22 cellular contexts compared by ENCODE assay signal in the genomic region with DNA sequence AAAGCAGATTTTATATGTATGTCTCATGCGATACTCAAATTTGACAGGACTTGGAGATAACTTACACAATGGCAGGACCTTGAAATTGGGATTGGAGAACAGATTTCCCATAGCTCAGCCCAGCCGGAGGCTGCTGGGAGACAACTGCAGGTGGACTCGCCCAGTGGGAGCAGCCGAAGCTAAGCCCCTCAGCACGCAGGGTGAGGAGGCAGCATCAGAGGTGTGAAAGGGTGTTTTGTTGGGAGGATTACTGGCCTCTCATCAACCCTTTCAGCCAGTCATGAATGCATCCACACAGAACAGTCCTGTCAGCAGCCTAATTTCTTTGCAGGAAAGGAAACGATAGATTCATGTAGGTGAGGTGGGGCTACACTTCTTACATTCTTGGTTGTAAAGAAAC.
"Had no signal": no experiment of that assay in that cellular context is flagged by ENCODE, and none has a peak within 500 bp of the region (broad histone marks: within the 10 kb centered on the region; RNA-seq: fewer than 3 reads in every experiment).

No MANE protein-coding gene starts in this region.

- H3K27ac ChIP-seq: colonic mucosa, gastrocnemius medialis, neutrophil, spleen, testis, tibial nerve had no signal

- H3K27ac Mint-ChIP-seq: naive B cell; nephron; stimulated activated naive B cell treated with anti-CD40 and anti-IgM and Interleukin-4, amounts not matched to agents 10 μg/mL and 1 μg/mL and 100 μg/mL, for 72 hours; stimulated activated naive CD8-positive, alpha-beta T cell treated with anti-CD3 and anti-CD28 coated beads, Interleukin-15, amount 100 ng/mL, for 72 hours had no signal

- H3K27me3 ChIP-seq: colonic mucosa, gastrocnemius medialis, neutrophil, testis, tibial nerve had no signal

- H3K4me1 Mint-ChIP-seq: naive B cell; stimulated activated naive B cell treated with anti-CD40 and anti-IgM and Interleukin-4, amounts not matched to agents 10 μg/mL and 1 μg/mL and 100 μg/mL, for 72 hours; stimulated activated naive CD8-positive, alpha-beta T cell treated with anti-CD3 and anti-CD28 coated beads, Interleukin-15, amount 100 ng/mL, for 72 hours had no signal

- H3K4me3 ChIP-seq: colonic mucosa, gastrocnemius medialis, lung, spleen, testis, tibial nerve had no signal

- H3K9me3 ChIP-seq: colonic mucosa, gastrocnemius medialis, neutrophil, spleen, testis, tibial nerve had no signal

- H3K36me3 ChIP-seq: colonic mucosa, gastrocnemius medialis, neutrophil, spleen, tibial nerve had no signal

- H3K36me3 Mint-ChIP-seq: naive B cell; stimulated activated naive B cell treated with anti-CD40 and anti-IgM and Interleukin-4, amounts not matched to agents 10 μg/mL and 1 μg/mL and 100 μg/mL, for 72 hours had no signal

- DNase-seq: colonic mucosa; dermis blood vessel endothelial cell; effector CD8-positive, alpha-beta T cell; gastrocnemius medialis; left colon; left ventricle myocardium superior; mesenchymal stem cell; naive B cell; spleen; stimulated activated CD4-positive, alpha-beta T cell treated with anti-CD3 and anti-CD28 coated beads, Interleukin-15, amount 100 ng/mL, for 24 hours; stimulated activated CD4-positive, alpha-beta T cell treated with anti-CD3 and anti-CD28 coated beads, Interleukin-1b, Interleukin-23, amount 100 ng/mL, for 48 hours; stimulated activated CD4-positive, alpha-beta T cell treated with anti-CD3 and anti-CD28 coated beads, Interleukin-4, amount 100 ng/mL, for 24 hours; stimulated activated naive B cell treated with anti-CD40 and anti-IgM and Interleukin-4, amounts not matched to agents 10 μg/mL and 1 μg/mL and 100 μg/mL, for 72 hours; stimulated activated naive CD8-positive, alpha-beta T cell treated with anti-CD3 and anti-CD28 coated beads, Interleukin-15, amount 100 ng/mL, for 72 hours; testis had no signal

- H3K9me3 Mint-ChIP-seq: naive B cell; nephron; stimulated activated naive B cell treated with anti-CD40 and anti-IgM and Interleukin-4, amounts not matched to agents 10 μg/mL and 1 μg/mL and 100 μg/mL, for 72 hours; stimulated activated naive CD8-positive, alpha-beta T cell treated with anti-CD3 and anti-CD28 coated beads, Interleukin-15, amount 100 ng/mL, for 72 hours had no signal

- FAIRE-seq: endometrium had no signal

- H3K4me3 Mint-ChIP-seq: naive B cell; nephron; stimulated activated naive B cell treated with anti-CD40 and anti-IgM and Interleukin-4, amounts not matched to agents 10 μg/mL and 1 μg/mL and 100 μg/mL, for 72 hours; stimulated activated naive CD8-positive, alpha-beta T cell treated with anti-CD3 and anti-CD28 coated beads, Interleukin-15, amount 100 ng/mL, for 72 hours had no signal

- ATAC-seq: esophagus mucosa; gastrocnemius medialis; left colon; left ventricle myocardium superior; sciatic nerve; stimulated activated naive B cell treated with anti-CD40 and anti-IgM and Interleukin-4, amounts not matched to agents 10 μg/mL and 1 μg/mL and 100 μg/mL, for 72 hours; stimulated activated naive CD8-positive, alpha-beta T cell treated with anti-CD3 and anti-CD28 coated beads, Interleukin-15, amount 100 ng/mL, for 72 hours had no signal

- H3K4me1 ChIP-seq: colonic mucosa, gastrocnemius medialis, spleen, testis, tibial nerve had no signal
